Comparison of ENCODE assay signal across 30 cellular contexts in genomic region chr17:5257124-5257523, GRCh38. TPM values are rescaled to one million over a fixed set of nuclear protein-coding genes. Genes with fewer than 3 reads are reported as not detected.
"Had no signal": no experiment of that assay in that cellular context is flagged by ENCODE, and none has a peak within 500 bp of the region (broad histone marks: within the 10 kb centered on the region; RNA-seq: fewer than 3 reads in every experiment).

No MANE protein-coding gene starts in this region.

- H3K9me3 Mint-ChIP-seq: activated CD4-positive, alpha-beta memory T cell treated with anti-CD3 and anti-CD28 coated beads, Interleukin-2, amount 10 ng/mL, durations not matched to agents 7 days and 5 days; activated CD4-positive, alpha-beta T cell treated with anti-CD3 and anti-CD28 coated beads, Interleukin-2, amount 10 ng/mL, durations not matched to agents 7 days and 5 days; activated T-cell treated with anti-CD3 and anti-CD28 coated beads, Interleukin-2, amount 50 U/mL, for 24 hours; activated T-cell treated with anti-CD3 and anti-CD28 coated beads, Interleukin-2, amount 50 U/mL, for 72 hours; effector memory CD8-positive, alpha-beta T cell had no signal

- DNase-seq: activated CD4-positive, alpha-beta memory T cell treated with anti-CD3 and anti-CD28 coated beads, Interleukin-2, amount 10 ng/mL, durations not matched to agents 7 days and 5 days; activated CD4-positive, alpha-beta T cell treated with anti-CD3 and anti-CD28 coated beads for 1 hour; activated CD4-positive, alpha-beta T cell treated with anti-CD3 and anti-CD28 coated beads for 4 hours; activated CD4-positive, alpha-beta T cell treated with anti-CD3 and anti-CD28 coated beads, Interleukin-2, amount 10 ng/mL, durations not matched to agents 7 days and 5 days; activated CD4-positive, alpha-beta T cell treated with anti-CD3 and anti-CD28 coated beads, Interleukin-2, amount 50 U/mL, for 4 hours; activated CD8-positive, alpha-beta memory T cell treated with anti-CD3 and anti-CD28 coated beads, Interleukin-2, amount 50 U/mL, for 48 hours; activated gamma-delta T cell treated with Interleukin-2 at 50 U/mL for 16 hours; activated naive CD4-positive, alpha-beta T cell treated with anti-CD3 and anti-CD28 coated beads, Interleukin-2, amount 50 U/mL, for 16 hours; activated naive CD4-positive, alpha-beta T cell treated with Interleukin-2 at 50 U/mL for 16 hours; activated T-cell treated with anti-CD3 and anti-CD28 coated beads for 4 hours; activated T-cell treated with anti-CD3 and anti-CD28 coated beads, Interleukin-2, amount 50 U/mL, for 24 hours; activated T-cell treated with anti-CD3 and anti-CD28 coated beads, Interleukin-2, amount 50 U/mL, for 72 hours; amniotic stem cell; anterior cingulate cortex; body of pancreas; caudate nucleus; cortex of kidney; dermis blood vessel endothelial cell; effector CD4-positive, alpha-beta T cell; effector memory CD8-positive, alpha-beta T cell; erythroblast; foreskin keratinocyte; gastrocnemius medialis; glutamatergic neuron; heart left ventricle; T-helper 2 cell had no signal

- FAIRE-seq: colon had no signal

- H3K4me3 Mint-ChIP-seq: activated CD4-positive, alpha-beta memory T cell treated with anti-CD3 and anti-CD28 coated beads, Interleukin-2, amount 10 ng/mL, durations not matched to agents 7 days and 5 days; activated CD4-positive, alpha-beta T cell treated with anti-CD3 and anti-CD28 coated beads, Interleukin-2, amount 10 ng/mL, durations not matched to agents 7 days and 5 days; activated naive CD8-positive, alpha-beta T cell; activated T-cell treated with anti-CD3 and anti-CD28 coated beads, Interleukin-2, amount 50 U/mL, for 24 hours; activated T-cell treated with anti-CD3 and anti-CD28 coated beads, Interleukin-2, amount 50 U/mL, for 72 hours; effector memory CD8-positive, alpha-beta T cell had no signal

- H3K36me3 Mint-ChIP-seq: activated naive CD8-positive, alpha-beta T cell had no signal

- H3K27me3 Mint-ChIP-seq: activated CD4-positive, alpha-beta memory T cell treated with anti-CD3 and anti-CD28 coated beads, Interleukin-2, amount 10 ng/mL, durations not matched to agents 7 days and 5 days; activated CD4-positive, alpha-beta T cell treated with anti-CD3 and anti-CD28 coated beads, Interleukin-2, amount 10 ng/mL, durations not matched to agents 7 days and 5 days; activated naive CD8-positive, alpha-beta T cell; activated T-cell treated with anti-CD3 and anti-CD28 coated beads, Interleukin-2, amount 50 U/mL, for 24 hours; effector memory CD8-positive, alpha-beta T cell had no signal

- H3K27ac Mint-ChIP-seq: activated CD4-positive, alpha-beta memory T cell treated with anti-CD3 and anti-CD28 coated beads, Interleukin-2, amount 10 ng/mL, durations not matched to agents 7 days and 5 days; activated CD4-positive, alpha-beta T cell treated with anti-CD3 and anti-CD28 coated beads, Interleukin-2, amount 10 ng/mL, durations not matched to agents 7 days and 5 days; activated naive CD8-positive, alpha-beta T cell; activated T-cell treated with anti-CD3 and anti-CD28 coated beads, Interleukin-2, amount 50 U/mL, for 24 hours; activated T-cell treated with anti-CD3 and anti-CD28 coated beads, Interleukin-2, amount 50 U/mL, for 72 hours; effector memory CD8-positive, alpha-beta T cell had no signal

- ATAC-seq: activated T-cell treated with anti-CD3 and anti-CD28 coated beads, Interleukin-2, amount 50 U/mL, for 72 hours; body of pancreas; effector memory CD8-positive, alpha-beta T cell; foreskin keratinocyte; gastrocnemius medialis; heart left ventricle had no signal

RNA-seq across cellular contexts. Expression of gene SCIMP, which starts 22.5 kb away (rescaled TPM):
- total RNA-seq: activated CD4-positive, alpha-beta memory T cell treated with anti-CD3 and anti-CD28 coated beads, Interleukin-2, amount 10 ng/mL, durations not matched to agents 7 days and 5 days; activated CD4-positive, alpha-beta T cell treated with anti-CD3 and anti-CD28 coated beads, Interleukin-2, amount 10 ng/mL, durations not matched to agents 7 days and 5 days; activated T-cell treated with anti-CD3 and anti-CD28 coated beads, Interleukin-2, amount 50 U/mL, for 72 hours; chondrocyte; dermis blood vessel endothelial cell; foreskin keratinocyte; T-helper 1 cell treated with Interleukin-12 subunit alpha and Interleukin-12 subunit beta and Interleukin-4 antibody, amounts not matched to agents 30 ng/mL and 1 ng/mL, for 36 hours had no signal
